In the genomic region with DNA sequence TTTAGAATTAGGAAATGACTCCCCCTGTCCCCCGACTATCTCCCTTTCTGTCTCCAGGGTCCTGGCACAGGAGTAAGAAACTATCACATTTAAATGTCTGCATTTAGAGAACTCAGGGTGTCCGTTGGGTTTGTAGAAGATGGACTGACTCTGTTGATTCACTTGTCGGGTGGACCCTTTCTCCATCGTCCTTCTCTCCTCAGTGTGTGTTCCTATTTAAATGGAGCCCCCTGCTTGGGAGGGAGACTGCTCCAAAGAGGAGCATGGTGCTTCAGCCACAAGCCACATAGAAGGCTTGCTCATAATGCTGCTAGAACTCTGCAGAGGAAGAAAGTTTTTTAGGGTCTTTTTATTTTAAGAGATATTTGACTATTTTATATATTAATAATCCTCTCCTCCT, we compare ENCODE assay signal across 16 cellular contexts. TPM values are rescaled to one million over a fixed set of nuclear protein-coding genes. Genes with fewer than 3 reads are reported as not detected.
DNase-seq lines count a peak whose midpoint lies in the region; ATAC-seq and TF ChIP-seq lines count a peak whose summit lies in the region.
"Had no signal": no experiment of that assay in that cellular context is flagged by ENCODE, and none has a peak within 500 bp of the region (broad histone marks: within the 10 kb centered on the region; RNA-seq: fewer than 3 reads in every experiment).

No MANE protein-coding gene starts in this region.

- TF ChIP-seq CTCF in nephron (IDR thresholded peaks at IDR 0.05; ENCODE audit: unreplicated experiment in 3 of 3) (no peak), foreskin keratinocyte (conservative IDR thresholded peaks at IDR 0.05) (no peak)

- peak overlapping the region; percentile 69 to 89 (median 79) for H3K27ac Mint-ChIP-seq in nephron
- peak overlapping the region; percentile 39 for H3K27ac Mint-ChIP-seq in stimulated activated effector memory CD8-positive, alpha-beta T cell treated with anti-CD3 and anti-CD28 coated beads, Interleukin-12 subunit alpha, Interleukin-12 subunit beta, amount 100 ng/mL, for 72 hours
- H3K27ac Mint-ChIP-seq: CD8-positive, alpha-beta T cell; HFFc6 had no signal

- peaks cover 7% of the 10 kb centered on the region for H3K9me3 Mint-ChIP-seq in nephron
- peaks cover 9% of the 10 kb centered on the region for H3K9me3 Mint-ChIP-seq in stimulated activated effector memory CD8-positive, alpha-beta T cell treated with anti-CD3 and anti-CD28 coated beads, Interleukin-12 subunit alpha, Interleukin-12 subunit beta, amount 100 ng/mL, for 72 hours

- H3K36me3 Mint-ChIP-seq in nephron (ENCODE audit: low read depth): peaks cover 10% of the 10 kb centered on the region
- H3K36me3 Mint-ChIP-seq in stimulated activated effector memory CD8-positive, alpha-beta T cell treated with anti-CD3 and anti-CD28 coated beads, Interleukin-12 subunit alpha, Interleukin-12 subunit beta, amount 100 ng/mL, for 72 hours: no peaks in the 10 kb centered on the region
- H3K36me3 Mint-ChIP-seq: CD8-positive, alpha-beta T cell had no signal

- H3K4me1 Mint-ChIP-seq in nephron: peaks cover 17% of the 10 kb centered on the region
- H3K4me1 Mint-ChIP-seq in stimulated activated effector memory CD8-positive, alpha-beta T cell treated with anti-CD3 and anti-CD28 coated beads, Interleukin-12 subunit alpha, Interleukin-12 subunit beta, amount 100 ng/mL, for 72 hours: peaks cover 22% of the 10 kb centered on the region

- no peaks in the 10 kb centered on the region for H3K27me3 Mint-ChIP-seq in nephron (ENCODE audit: low read depth)

- no peak for ATAC-seq in stimulated activated effector memory CD8-positive, alpha-beta T cell treated with anti-CD3 and anti-CD28 coated beads, Interleukin-12 subunit alpha, Interleukin-12 subunit beta, amount 100 ng/mL, for 72 hours
- ATAC-seq in foreskin keratinocyte (no peak), GM19467 (IDR thresholded peaks at IDR 0.05; ENCODE audit: unreplicated experiment) (no peak)
- ATAC-seq: CD8-positive, alpha-beta T cell; K562 had no signal

- no peaks in the 10 kb centered on the region for H3K27me3 ChIP-seq in foreskin keratinocyte

- no peak overlapping the region for H3K27ac ChIP-seq in foreskin keratinocyte
- H3K27ac ChIP-seq: 22Rv1, HL-60 had no signal

- no peak overlapping the region for H3K4me3 Mint-ChIP-seq in nephron
- H3K4me3 Mint-ChIP-seq in stimulated activated effector memory CD8-positive, alpha-beta T cell treated with anti-CD3 and anti-CD28 coated beads, Interleukin-12 subunit alpha, Interleukin-12 subunit beta, amount 100 ng/mL, for 72 hours: no peak overlapping the region
- H3K4me3 Mint-ChIP-seq: CD14-positive monocyte; CD8-positive, alpha-beta T cell; HFFc6 had no signal

- peaks cover 7% of the 10 kb centered on the region for H3K4me1 ChIP-seq in foreskin keratinocyte

- DNase-seq in DMS 273 (lab: John Stamatoyannopoulos, UW; ENCODE audit: unreplicated experiment) (peak; percentile 54), DMS 273 treated with DMSO at 0.1 percent for 48 hours (lab: John Stamatoyannopoulos, UW) (no peak), cerebellum (ENCODE audit: low spot score) (peak; percentile 13), foreskin keratinocyte (no peak)
- no peak for DNase-seq in stimulated activated effector memory CD8-positive, alpha-beta T cell treated with anti-CD3 and anti-CD28 coated beads, Interleukin-12 subunit alpha, Interleukin-12 subunit beta, amount 100 ng/mL, for 72 hours (ENCODE audit: low spot score in 2 of 2)
- no peak for DNase-seq in activated T-cell treated with anti-CD3 and anti-CD28 coated beads, Interleukin-2, amount 50 U/mL, for 48 hours
- DNase-seq: CD8-positive, alpha-beta T cell; COR-L47; HCEC 1CT; HFFc6 had no signal

RNA-seq across cellular contexts. Expression of gene FGGY, which starts 13.6 kb away (rescaled TPM):
- total RNA-seq in cerebellum: 15.4 TPM
- 8.6 and 9.9 TPM in 2 replicates for total RNA-seq in foreskin keratinocyte
- 6.4 and 8.1 TPM in 2 replicates for polyA plus RNA-seq in foreskin keratinocyte

Comparison
In these comparisons a context has a peak if more than half of its experiments do, and no peak if none do; other contexts are left out.
1. DNase-seq: peak in DMS 273 (single experiment) and cerebellum (single experiment); none in DMS 273 treated with DMSO at 0.1 percent for 48 hours (single experiment), stimulated activated effector memory CD8-positive, alpha-beta T cell treated with anti-CD3 and anti-CD28 coated beads, Interleukin-12 subunit alpha, Interleukin-12 subunit beta, amount 100 ng/mL, for 72 hours (0 of 2), foreskin keratinocyte (0 of 2) and activated T-cell treated with anti-CD3 and anti-CD28 coated beads, Interleukin-2, amount 50 U/mL, for 48 hours (0 of 2).